ENCODE assay signal across 9 cellular contexts in genomic region chr9:91177661-91178280, GRCh38.
DNase-seq lines count a peak whose midpoint lies in the region; ATAC-seq and TF ChIP-seq lines count a peak whose summit lies in the region.
"Had no signal": no experiment of that assay in that cellular context is flagged by ENCODE, and none has a peak within 500 bp of the region (broad histone marks: within the 10 kb centered on the region; RNA-seq: fewer than 3 reads in every experiment).

No MANE protein-coding gene starts in this region.

- H3K9me2 ChIP-seq in SK-N-SH: no peaks in the 10 kb centered on the region

- no peak overlapping the region for H3K4me2 ChIP-seq in SK-N-SH

- no peaks in the 10 kb centered on the region for H3K4me1 ChIP-seq in SK-N-SH (ENCODE audit: control insufficient read depth in 1 of 2, insufficient read depth in 2 of 2, low read depth in 1 of 2, low read length in 1 of 2)
- H3K4me1 ChIP-seq: HAP-1 had no signal

- H3K27me3 ChIP-seq in H7 (ENCODE audit: control insufficient read depth, insufficient read depth, low read length): no peaks in the 10 kb centered on the region
- H3K27me3 ChIP-seq in SK-N-SH (ENCODE audit: insufficient read depth): no peaks in the 10 kb centered on the region

- no peaks in the 10 kb centered on the region for H4K20me1 ChIP-seq in SK-N-SH (ENCODE audit: insufficient read depth)

- ATAC-seq in sciatic nerve: peak; percentile 39

- H3F3A ChIP-seq in SK-N-SH (replicated peaks; ENCODE audit: insufficient read depth): no peaks in the 10 kb centered on the region

- peak; percentile 15 for DNase-seq in H7
- no peak for DNase-seq in SK-N-SH
- DNase-seq in cerebellar cortex (ENCODE audit: low spot score): peak; percentile 50
- DNase-seq in sciatic nerve (ENCODE audit: low spot score): peak; percentile 54
- no peak for DNase-seq in NCI-H446 (lab: John Stamatoyannopoulos, UW)
- DNase-seq in SKM-1 treated with dmso at 0.1 percent for 144 hours (lab: John Stamatoyannopoulos, UW; ENCODE audit: unreplicated experiment): no peak
- DNase-seq in NCI-H1436 treated with DMSO at 0.1 percent for 48 hours (lab: John Stamatoyannopoulos, UW): no peak
- DNase-seq: Karpas-422 had no signal

- 74% methylated on average over 13 of the region's 15 CpGs for WGBS in SK-N-SH (ENCODE audit: low lambda C conversion rate)

- TF ChIP-seq CTCF in SK-N-SH (IDR thresholded peaks at IDR 0.05): no peak

- POLR2A ChIA-PET in SK-N-SH (lab: Yijun Ruan, JAX): no interaction called here

- CTCF ChIA-PET in SK-N-SH (lab: Yijun Ruan, JAX): interaction anchor here (1.2 kb wide), 2 partner anchors 13 to 141 kb away, joined by 3 to 6 read pairs; no protein-coding TSS in a partner anchor

- H3K79me2 ChIP-seq in SK-N-SH (ENCODE audit: insufficient read depth): no peaks in the 10 kb centered on the region

- no peaks in the 10 kb centered on the region for H3K36me3 ChIP-seq in H7 (replicated peaks; ENCODE audit: control insufficient read depth, insufficient read depth, low read length)
- H3K36me3 ChIP-seq in SK-N-SH (replicated peaks in 1 of 2; ENCODE audit: control insufficient read depth in 1 of 2, insufficient read depth in 2 of 2, low read length in 1 of 2): no peaks in the 10 kb centered on the region
- H3K36me3 ChIP-seq: HAP-1 had no signal

- 0 out of 2 replicates have a peak overlapping the region, but pooled peaks have one; percentile 35 for H2AFZ ChIP-seq in SK-N-SH (ENCODE audit: low read depth)

- intact Hi-C loops in sciatic nerve (cut with DNase I): no loop called here

- H3K9ac ChIP-seq in SK-N-SH: no peak overlapping the region

- TF ChIP-seq EP300 in SK-N-SH (IDR thresholded peaks at IDR 0.05; ENCODE audit: borderline replicate concordance in 1 of 2, low read depth in 1 of 2, low read length in 1 of 2): no peak

- H3K9me3 ChIP-seq in SK-N-SH: no peaks in the 10 kb centered on the region

- H3K4me3 ChIP-seq in H7 (ENCODE audit: insufficient read depth, low read depth, low read length) (no peak overlapping the region), SK-N-SH (ENCODE audit: low read depth in 2 of 2, low read length in 1 of 2) (no peak overlapping the region)
- H3K4me3 ChIP-seq: HAP-1 had no signal

- H3K27ac ChIP-seq in SK-N-SH (ENCODE audit: low read depth in 2 of 2, low read length in 1 of 2): no peak overlapping the region

- no peak for TF ChIP-seq RAD21 in SK-N-SH (IDR thresholded peaks at IDR 0.05; ENCODE audit: low read length)

TF ChIP-seq in SK-N-SH, 30 proteins besides CTCF, POLR2A, EP300 and RAD21:
- peak; percentile 64 for TF ChIP-seq NFIC (IDR thresholded peaks at IDR 0.05; ENCODE audit: borderline replicate concordance)
- TF ChIP-seq TCF12 (IDR thresholded peaks at IDR 0.05): peak; percentile 43
- TF ChIP-seq, protein P1, sequence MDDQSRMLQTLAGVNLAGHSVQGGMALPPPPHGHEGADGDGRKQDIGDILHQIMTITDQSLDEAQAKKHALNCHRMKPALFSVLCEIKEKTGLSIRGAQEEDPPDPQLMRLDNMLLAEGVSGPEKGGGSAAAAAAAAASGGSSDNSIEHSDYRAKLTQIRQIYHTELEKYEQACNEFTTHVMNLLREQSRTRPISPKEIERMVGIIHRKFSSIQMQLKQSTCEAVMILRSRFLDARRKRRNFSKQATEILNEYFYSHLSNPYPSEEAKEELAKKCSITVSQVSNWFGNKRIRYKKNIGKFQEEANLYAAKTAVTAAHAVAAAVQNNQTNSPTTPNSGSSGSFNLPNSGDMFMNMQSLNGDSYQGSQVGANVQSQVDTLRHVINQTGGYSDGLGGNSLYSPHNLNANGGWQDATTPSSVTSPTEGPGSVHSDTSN (IDR thresholded peaks at IDR 0.05): 0 out of 2 replicates have a peak, but pooled peaks have one; percentile 13
- TF ChIP-seq SMC3 (IDR thresholded peaks at IDR 0.05; ENCODE audit: low read depth, low read length): no peak
- TF ChIP-seq, protein P2, sequence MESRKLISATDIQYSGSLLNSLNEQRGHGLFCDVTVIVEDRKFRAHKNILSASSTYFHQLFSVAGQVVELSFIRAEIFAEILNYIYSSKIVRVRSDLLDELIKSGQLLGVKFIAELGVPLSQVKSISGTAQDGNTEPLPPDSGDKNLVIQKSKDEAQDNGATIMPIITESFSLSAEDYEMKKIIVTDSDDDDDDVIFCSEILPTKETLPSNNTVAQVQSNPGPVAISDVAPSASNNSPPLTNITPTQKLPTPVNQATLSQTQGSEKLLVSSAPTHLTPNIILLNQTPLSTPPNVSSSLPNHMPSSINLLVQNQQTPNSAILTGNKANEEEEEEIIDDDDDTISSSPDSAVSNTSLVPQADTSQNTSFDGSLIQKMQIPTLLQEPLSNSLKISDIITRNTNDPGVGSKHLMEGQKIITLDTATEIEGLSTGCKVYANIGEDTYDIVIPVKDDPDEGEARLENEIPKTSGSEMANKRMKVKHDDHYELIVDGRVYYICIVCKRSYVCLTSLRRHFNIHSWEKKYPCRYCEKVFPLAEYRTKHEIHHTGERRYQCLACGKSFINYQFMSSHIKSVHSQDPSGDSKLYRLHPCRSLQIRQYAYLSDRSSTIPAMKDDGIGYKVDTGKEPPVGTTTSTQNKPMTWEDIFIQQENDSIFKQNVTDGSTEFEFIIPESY (IDR thresholded peaks at IDR 0.05; ENCODE audit: borderline replicate concordance, low read depth): no peak
TF ChIP-seq in SK-N-SH: peak in this region for 3.

Comparison
In these comparisons a context has a peak if more than half of its experiments do, and no peak if none do; other contexts are left out.
1. DNase-seq: peak in H7 (single experiment), cerebellar cortex (single experiment) and sciatic nerve (single experiment); none in SK-N-SH (single experiment), NCI-H446 (0 of 2), SKM-1 treated with dmso at 0.1 percent for 144 hours (single experiment) and NCI-H1436 treated with DMSO at 0.1 percent for 48 hours (single experiment).